Comparison of ENCODE assay signal across 9 cellular contexts in the genomic region with DNA sequence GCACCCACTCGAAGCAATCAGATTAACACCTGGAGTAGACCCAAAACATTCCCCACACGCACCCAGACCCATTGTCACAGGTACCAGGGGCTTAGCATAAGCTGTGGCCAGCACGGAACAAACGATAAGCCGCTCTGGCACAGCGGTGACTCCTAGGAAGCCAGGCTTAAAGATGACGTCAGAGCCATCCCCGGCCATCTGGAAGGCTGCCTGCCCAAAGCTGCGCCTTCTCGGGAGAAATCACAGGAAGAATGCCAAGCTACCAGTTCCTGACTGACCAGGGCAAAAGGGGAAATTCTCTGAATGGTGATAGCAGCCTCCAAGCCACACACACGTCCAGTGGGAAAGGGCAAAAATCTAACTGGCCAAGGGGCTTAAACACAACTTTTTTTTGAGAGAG. TPM values are rescaled to one million over a fixed set of nuclear protein-coding genes. Genes with fewer than 3 reads are reported as not detected.
DNase-seq lines count a peak whose midpoint lies in the region; ATAC-seq and TF ChIP-seq lines count a peak whose summit lies in the region.
"Had no signal": no experiment of that assay in that cellular context is flagged by ENCODE, and none has a peak within 500 bp of the region (broad histone marks: within the 10 kb centered on the region; RNA-seq: fewer than 3 reads in every experiment).

No MANE protein-coding gene starts in this region.

- H3K27ac Mint-ChIP-seq in endodermal cell = no peak overlapping the region
- no peak overlapping the region for H3K27ac Mint-ChIP-seq in activated T-helper 1 cell treated with anti-CD3 and anti-CD28 coated beads, Interleukin-12 subunit alpha, Interleukin-12 subunit beta, Interleukin-2, Interleukin-4 antibody, amounts not matched to agents 30 ng/mL and 10 ng/mL and 1 ng/mL, durations not matched to agents 14 hours and 24 hours and 36 hours
- H3K27ac Mint-ChIP-seq: memory B cell had no signal

- TF ChIP-seq EP300 in SK-N-SH (IDR thresholded peaks at IDR 0.05; ENCODE audit: borderline replicate concordance in 1 of 2, low read depth in 1 of 2, low read length in 1 of 2) = no peak

- intact Hi-C loops in left ventricle myocardium inferior (cut with micrococcal nuclease) (no loop called here), thyroid gland (cut with DNase I) (no loop called here)
- intact Hi-C loops in activated T-helper 1 cell treated with anti-CD3 and anti-CD28 coated beads, Interleukin-12 subunit alpha, Interleukin-12 subunit beta, Interleukin-2, Interleukin-4 antibody, amounts not matched to agents 30 ng/mL and 10 ng/mL and 1 ng/mL, durations not matched to agents 14 hours and 24 hours and 36 hours (cut with micrococcal nuclease) = no loop called here

- H3K4me3 Mint-ChIP-seq in endodermal cell = no peak overlapping the region
- no peak overlapping the region for H3K4me3 Mint-ChIP-seq in activated T-helper 1 cell treated with anti-CD3 and anti-CD28 coated beads, Interleukin-12 subunit alpha, Interleukin-12 subunit beta, Interleukin-2, Interleukin-4 antibody, amounts not matched to agents 30 ng/mL and 10 ng/mL and 1 ng/mL, durations not matched to agents 14 hours and 24 hours and 36 hours
- H3K4me3 Mint-ChIP-seq: memory B cell had no signal

- no peak for TF ChIP-seq POLR2A in thyroid gland (IDR thresholded peaks at IDR 0.05)

- TF ChIP-seq RAD21 in SK-N-SH (IDR thresholded peaks at IDR 0.05; ENCODE audit: low read length) = no peak

- peaks cover 0 to 8% of the 10 kb centered on the region in 2 experiments; a peak in 1 of 4 replicates for H3K4me1 ChIP-seq in SK-N-SH (ENCODE audit: control insufficient read depth in 1 of 2, insufficient read depth in 2 of 2, low read depth in 1 of 2, low read length in 1 of 2)
- H3K4me1 ChIP-seq in left ventricle myocardium inferior = peaks cover 10% of the 10 kb centered on the region
- H3K4me1 ChIP-seq in thyroid gland = peaks cover 4 to 5% of the 10 kb centered on the region in 2 donors
- no peaks in the 10 kb centered on the region for H3K4me1 ChIP-seq in endodermal cell (ENCODE audit: control insufficient read depth, insufficient read depth, low read length)

- peak overlapping the region; percentile 43; the same call in 1 of the 2 replicates for H2AFZ ChIP-seq in SK-N-SH (ENCODE audit: low read depth)

- ATAC-seq in HG03521 (IDR thresholded peaks at IDR 0.05; ENCODE audit: unreplicated experiment) = no peak

- peak overlapping the region; percentile 1 to 4; a peak in 1 of 4 replicates for H3K4me3 ChIP-seq in SK-N-SH (ENCODE audit: low read depth in 2 of 2, low read length in 1 of 2)
- H3K4me3 ChIP-seq in left ventricle myocardium inferior = peak overlapping the region; percentile 5
- no peak overlapping the region for H3K4me3 ChIP-seq in thyroid gland (replicated peaks in 1 of 3)
- H3K4me3 ChIP-seq in endodermal cell (ENCODE audit: low read length) = no peak overlapping the region

- CTCF ChIA-PET in SK-N-SH (lab: Yijun Ruan, JAX) = interaction anchor here (0.7 to 4.1 kb wide), 7 partner anchors 9 to 347 kb away, joined by 3 to 26 read pairs (median 5); no protein-coding TSS in a partner anchor

- H3K9ac ChIP-seq in SK-N-SH = no peak overlapping the region
- no peak overlapping the region for H3K9ac ChIP-seq in endodermal cell (ENCODE audit: extremely low read depth, low read length, poor library complexity, severe bottlenecking)

- H3K79me2 ChIP-seq in SK-N-SH (ENCODE audit: insufficient read depth) = no peaks in the 10 kb centered on the region

- H3F3A ChIP-seq in SK-N-SH (replicated peaks; ENCODE audit: insufficient read depth) = no peaks in the 10 kb centered on the region

- H3K27ac ChIP-seq in SK-N-SH (ENCODE audit: low read depth in 2 of 2, low read length in 1 of 2) = no peak overlapping the region; a peak in 1 of 4 replicates
- H3K27ac ChIP-seq in left ventricle myocardium inferior (replicated peaks) = peak overlapping the region; percentile 54
- peak overlapping the region in 1 of 3 donors; percentile 11 for H3K27ac ChIP-seq in thyroid gland
- H3K27ac ChIP-seq in endodermal cell (ENCODE audit: low read depth, low read length) = no peak overlapping the region

- H3K27me3 Mint-ChIP-seq in endodermal cell (ENCODE audit: insufficient read depth) = peaks cover 2% of the 10 kb centered on the region
- H3K27me3 Mint-ChIP-seq in activated T-helper 1 cell treated with anti-CD3 and anti-CD28 coated beads, Interleukin-12 subunit alpha, Interleukin-12 subunit beta, Interleukin-2, Interleukin-4 antibody, amounts not matched to agents 30 ng/mL and 10 ng/mL and 1 ng/mL, durations not matched to agents 14 hours and 24 hours and 36 hours (ENCODE audit: insufficient read depth) = peaks cover 4% of the 10 kb centered on the region

- H3K27me3 ChIP-seq in SK-N-SH (ENCODE audit: insufficient read depth) (no peaks in the 10 kb centered on the region), left ventricle myocardium inferior (ENCODE audit: low read depth) (peaks cover 15% of the 10 kb centered on the region), thyroid gland (no peaks in the 10 kb centered on the region), endodermal cell (ENCODE audit: control insufficient read depth, insufficient read depth, low read length, poor library complexity, severe bottlenecking) (no peaks in the 10 kb centered on the region)

- H3K36me3 Mint-ChIP-seq in endodermal cell (ENCODE audit: low read depth) = no peaks in the 10 kb centered on the region
- no peaks in the 10 kb centered on the region for H3K36me3 Mint-ChIP-seq in activated T-helper 1 cell treated with anti-CD3 and anti-CD28 coated beads, Interleukin-12 subunit alpha, Interleukin-12 subunit beta, Interleukin-2, Interleukin-4 antibody, amounts not matched to agents 30 ng/mL and 10 ng/mL and 1 ng/mL, durations not matched to agents 14 hours and 24 hours and 36 hours (ENCODE audit: low read depth)
- H3K36me3 Mint-ChIP-seq: memory B cell had no signal

- peak overlapping the region; percentile 66 for H3K4me2 ChIP-seq in SK-N-SH

- H3K9me3 ChIP-seq in SK-N-SH (peaks cover 7% of the 10 kb centered on the region; the same call in 1 of the 2 replicates), left ventricle myocardium inferior (replicated peaks) (peaks cover 6% of the 10 kb centered on the region), thyroid gland (no peaks in the 10 kb centered on the region), endodermal cell (ENCODE audit: control insufficient read depth, low read length) (peaks cover 7% of the 10 kb centered on the region)

- no peak for TF ChIP-seq CTCF in SK-N-SH (IDR thresholded peaks at IDR 0.05)
- TF ChIP-seq CTCF in left ventricle myocardium inferior (IDR thresholded peaks at IDR 0.05; ENCODE audit: borderline replicate concordance) = no peak
- no peak for TF ChIP-seq CTCF in thyroid gland (IDR thresholded peaks at IDR 0.05)
- TF ChIP-seq CTCF in endodermal cell (conservative IDR thresholded peaks at IDR 0.05) = no peak

- no peaks in the 10 kb centered on the region for H3K9me2 ChIP-seq in SK-N-SH

- WGBS in SK-N-SH (ENCODE audit: low lambda C conversion rate) = 19% methylated on average over 11 of the region's 11 CpGs
- 35 to 61% methylated on average over 8 to 11 of the region's 11 CpGs for WGBS in thyroid gland, 2 donors
- WGBS in endodermal cell (ENCODE audit: insufficient coverage in 1 of 2, insufficient read length in 1 of 2), 2 experiments = 88 to 92% methylated on average over 9 to 11 of the region's 11 CpGs

- DNase-seq in HT-29 (ENCODE audit: low spot score) (peak; percentile 47), SK-N-SH (peak; percentile 88), left ventricle myocardium inferior (peak; percentile 76), thyroid gland (peak; percentile 73 to 82), endodermal cell (no peak)
- DNase-seq in activated T-helper 1 cell treated with anti-CD3 and anti-CD28 coated beads, Interleukin-12 subunit alpha, Interleukin-12 subunit beta, Interleukin-2, Interleukin-4 antibody, amounts not matched to agents 30 ng/mL and 10 ng/mL and 1 ng/mL, durations not matched to agents 14 hours and 24 hours and 36 hours (ENCODE audit: low spot score) = no peak
- DNase-seq: NCI-H1105 treated with DMSO at 0.1 percent for 48 hours had no signal

- POLR2A ChIA-PET in SK-N-SH (lab: Yijun Ruan, JAX) = interaction anchor here (0.6 to 1.2 kb wide), 4 partner anchors 13 to 400 kb away, joined by 3 to 12 read pairs (median 3); a partner anchor contains a TSS

- H4K20me1 ChIP-seq in SK-N-SH (ENCODE audit: insufficient read depth) = no peaks in the 10 kb centered on the region

- no peaks in the 10 kb centered on the region for H3K4me1 Mint-ChIP-seq in endodermal cell
- H3K4me1 Mint-ChIP-seq in activated T-helper 1 cell treated with anti-CD3 and anti-CD28 coated beads, Interleukin-12 subunit alpha, Interleukin-12 subunit beta, Interleukin-2, Interleukin-4 antibody, amounts not matched to agents 30 ng/mL and 10 ng/mL and 1 ng/mL, durations not matched to agents 14 hours and 24 hours and 36 hours (ENCODE audit: low read depth) = no peaks in the 10 kb centered on the region
- H3K4me1 Mint-ChIP-seq: memory B cell had no signal

- H3K36me3 ChIP-seq in SK-N-SH (replicated peaks in 1 of 2; ENCODE audit: control insufficient read depth in 1 of 2, insufficient read depth in 2 of 2, low read length in 1 of 2) (no peaks in the 10 kb centered on the region), left ventricle myocardium inferior (no peaks in the 10 kb centered on the region), thyroid gland (no peaks in the 10 kb centered on the region), endodermal cell (ENCODE audit: control insufficient read depth, insufficient read depth, low read length) (no peaks in the 10 kb centered on the region)

- H3K9me3 Mint-ChIP-seq in endodermal cell = peaks cover 5% of the 10 kb centered on the region
- no peaks in the 10 kb centered on the region for H3K9me3 Mint-ChIP-seq in activated T-helper 1 cell treated with anti-CD3 and anti-CD28 coated beads, Interleukin-12 subunit alpha, Interleukin-12 subunit beta, Interleukin-2, Interleukin-4 antibody, amounts not matched to agents 30 ng/mL and 10 ng/mL and 1 ng/mL, durations not matched to agents 14 hours and 24 hours and 36 hours
- H3K9me3 Mint-ChIP-seq: memory B cell had no signal

RNA-seq across cellular contexts. Expression of a gene that starts 13.0 kb away (rescaled TPM):
- 64.0 and 72.0 TPM in 2 replicates for total RNA-seq in HT-29 (2014; rRNA removed; shearing (Covaris generic))
- 99.1 and 106 TPM in 2 replicates for polyA plus RNA-seq in SK-N-SH (2012; rRNA removed)
- 64.0 and 75.8 TPM in 2 replicates for polyA plus RNA-seq in SK-N-SH (2012; cell fraction: cytosol; rRNA removed)
- polyA plus RNA-seq in SK-N-SH (2012; cell fraction: nucleus; rRNA removed) = 108 and 112 TPM in 2 replicates
- total RNA-seq in left ventricle myocardium inferior = 46.2 TPM
- total RNA-seq in thyroid gland = 10 to 100 TPM; 64.1 to 85.2 (median 73.4) TPM
- 100 to 1,000 TPM in 1 of 2 donors, 10 to 100 TPM in 1; 95.2 to 103 TPM for total RNA-seq in endodermal cell
- polyA plus RNA-seq in endodermal cell (2013, experiment 1 of 2) = 65.5 TPM
- 66.1 TPM for polyA plus RNA-seq in endodermal cell (2013, experiment 2 of 2)
- total RNA-seq in activated T-helper 1 cell treated with anti-CD3 and anti-CD28 coated beads, Interleukin-12 subunit alpha, Interleukin-12 subunit beta, Interleukin-2, Interleukin-4 antibody, amounts not matched to agents 30 ng/mL and 10 ng/mL and 1 ng/mL, durations not matched to agents 14 hours and 24 hours and 36 hours = 53.7 and 54.9 TPM in 2 replicates

Comparison
In these comparisons a context has a peak if more than half of its experiments do, and no peak if none do; other contexts are left out.
1. DNase-seq: peak in HT-29 (single experiment), SK-N-SH (single experiment), left ventricle myocardium inferior (single experiment) and thyroid gland (2 of 2); none in endodermal cell (single experiment) and activated T-helper 1 cell treated with anti-CD3 and anti-CD28 coated beads, Interleukin-12 subunit alpha, Interleukin-12 subunit beta, Interleukin-2, Interleukin-4 antibody, amounts not matched to agents 30 ng/mL and 10 ng/mL and 1 ng/mL, durations not matched to agents 14 hours and 24 hours and 36 hours (single experiment).
2. H3K4me3 ChIP-seq: peak in SK-N-SH (2 of 2) and left ventricle myocardium inferior (single experiment); none in thyroid gland (0 of 3) and endodermal cell (single experiment).